21 cellular contexts compared by ENCODE assay signal in the genomic region with DNA sequence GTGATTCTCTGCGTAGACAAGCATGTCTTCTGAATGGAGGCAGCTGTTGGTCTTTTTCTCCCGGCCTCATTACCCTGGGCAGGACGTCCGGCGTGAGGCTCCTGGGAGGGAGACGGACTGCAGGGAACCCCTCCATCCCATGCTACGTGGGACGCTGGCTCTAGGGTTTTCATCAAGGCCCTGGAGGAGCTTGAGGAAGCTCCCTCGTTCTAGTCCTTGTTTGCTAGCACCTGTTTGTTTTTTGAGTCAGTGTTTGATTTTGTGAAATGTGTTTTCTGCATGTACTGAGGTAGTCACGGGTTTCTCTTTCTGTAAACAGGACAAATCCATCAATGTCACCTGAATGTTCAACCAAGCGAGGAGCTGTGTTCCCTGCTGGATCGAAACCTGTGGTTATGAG.
DNase-seq lines count a peak whose midpoint lies in the region; ATAC-seq, FAIRE-seq and TF ChIP-seq lines count a peak whose summit lies in the region.
"Had no signal": no experiment of that assay in that cellular context is flagged by ENCODE, and none has a peak within 500 bp of the region (broad histone marks: within the 10 kb centered on the region; RNA-seq: fewer than 3 reads in every experiment).

No MANE protein-coding gene starts in this region.

- intact Hi-C loops in HepG2 (cut with micrococcal nuclease; ENCODE audit: unreplicated experiment): no loop called here

- H3K4me1 Mint-ChIP-seq in GM23338: peaks cover 48% of the 10 kb centered on the region
- peaks cover 27% of the 10 kb centered on the region for H3K4me1 Mint-ChIP-seq in glutamatergic neuron (ENCODE audit: low read depth, unreplicated experiment)

- H3K4me1 ChIP-seq in GM23338 (ENCODE audit: insufficient read depth) (peaks cover 31% of the 10 kb centered on the region), HepG2 (ENCODE audit: insufficient read depth, low read length) (no peaks in the 10 kb centered on the region)

- H4K20me1 ChIP-seq in GM23338 (replicated peaks; ENCODE audit: insufficient read depth) (no peaks in the 10 kb centered on the region), HepG2 (ENCODE audit: insufficient read depth, low read length) (no peaks in the 10 kb centered on the region)

- H3K27me3 Mint-ChIP-seq in GM23338 (ENCODE audit: insufficient read depth, low read depth, poor library complexity) (peaks cover 4% of the 10 kb centered on the region), glutamatergic neuron (ENCODE audit: unreplicated experiment) (peaks cover 6% of the 10 kb centered on the region)

- peak; percentile 61 for DNase-seq in DMS53 (lab: John Stamatoyannopoulos, UW)
- DNase-seq in GM23338 (ENCODE audit: low spot score): no peak
- DNase-seq in RPMI8226: peak; percentile 9
- DNase-seq in HepG2 (ENCODE audit: low spot score): no peak
- no peak for DNase-seq in glutamatergic neuron
- DNase-seq in NCI-H1105 treated with DMSO at 0.1 percent for 48 hours (lab: John Stamatoyannopoulos, UW): no peak
- DNase-seq: AML-193, DND-41, GM23248, IMR-90, Karpas-422, MG63, NCI-H1048, NCI-H1436 treated with DMSO at 0.1 percent for 48 hours, NCI-H2029, NCI-H526 had no signal

- ATAC-seq in GM23338: no peak
- peak; percentile 16; the same call in 2 of the 3 replicates for ATAC-seq in HepG2
- no peak for ATAC-seq in GM21528 (IDR thresholded peaks at IDR 0.05; ENCODE audit: low FRiP score, unreplicated experiment)

- no peaks in the 10 kb centered on the region for H3F3A ChIP-seq in GM23338 (replicated peaks; ENCODE audit: low read depth)

- no peak overlapping the region for H3K9ac ChIP-seq in HepG2 (ENCODE audit: insufficient read depth, low read depth, low read length)
- H3K9ac ChIP-seq: GM23248 had no signal

- peak overlapping the region; percentile 0; the same call in 1 of the 2 replicates for H2AFZ ChIP-seq in GM23338
- no peak overlapping the region for H2AFZ ChIP-seq in HepG2 (ENCODE audit: low read length)
- H2AFZ ChIP-seq: GM23248, PC-9 had no signal

- H3K79me2 ChIP-seq in GM23338 (replicated peaks; ENCODE audit: insufficient read depth) (no peaks in the 10 kb centered on the region), HepG2 (ENCODE audit: insufficient read depth, low read length) (no peaks in the 10 kb centered on the region)

- POLR2A ChIA-PET in HepG2 (lab: Yijun Ruan, JAX): interaction anchor here (1.4 kb wide), 1 partner anchor 100 kb away, joined by 4 read pairs; a partner anchor contains a TSS

- no TSS peak for BruUV-seq in HepG2 (replicated peaks; lab: Mats Ljungman, UMichigan)

- no peaks in the 10 kb centered on the region for H3K36me3 ChIP-seq in GM23338 (ENCODE audit: insufficient read depth)
- no peaks in the 10 kb centered on the region for H3K36me3 ChIP-seq in HepG2 (replicated peaks in 1 of 2; ENCODE audit: control insufficient read depth in 1 of 2, insufficient read depth in 2 of 2, low read length in 2 of 2)
- H3K36me3 ChIP-seq: MG63, SJSA1 had no signal

- H3K9me2 ChIP-seq in GM23338 (ENCODE audit: insufficient read depth): no peaks in the 10 kb centered on the region

- TF ChIP-seq CTCF in GM23338 (conservative IDR thresholded peaks at IDR 0.05; ENCODE audit: low read depth in 2 of 2) (no peak), HepG2 (CRISPR knock-in tag; IDR thresholded peaks at IDR 0.05) (no peak), glutamatergic neuron (IDR thresholded peaks at IDR 0.05; ENCODE audit: partially characterized antibody, unreplicated experiment) (no peak)

- TF ChIP-seq EP300 in HepG2 (IDR thresholded peaks at IDR 0.05; ENCODE audit: low read depth in 2 of 2, low read length in 2 of 2) (no peak), HepG2 (CRISPR knock-in tag; IDR thresholded peaks at IDR 0.05; ENCODE audit: borderline replicate concordance) (no peak)

- H3K9me3 Mint-ChIP-seq in GM23338: no peaks in the 10 kb centered on the region
- H3K9me3 Mint-ChIP-seq in glutamatergic neuron (ENCODE audit: unreplicated experiment): peaks cover 3% of the 10 kb centered on the region
- H3K9me3 Mint-ChIP-seq: T-helper 1 cell treated with Interleukin-12 subunit alpha and Interleukin-12 subunit beta and Interleukin-4 antibody, amounts not matched to agents 30 μg/mL and 1 μg/mL, for 36 hours had no signal

- H3K27ac ChIP-seq in GM23338 (ENCODE audit: low read depth): no peak overlapping the region
- H3K27ac ChIP-seq in HepG2 (ENCODE audit: extremely low read length, insufficient read depth, low read length): no peak overlapping the region
- H3K27ac ChIP-seq: C4-2B, GM23248, PC-9, SJSA1 had no signal

- in situ Hi-C loops in HepG2 (cut with HindIII; ENCODE audit: extremely low pct_ligation_motif_present, low pct_unique_long_range_greater_than_20kb): no loop called here

- H3K27ac Mint-ChIP-seq in GM23338 (no peak overlapping the region), glutamatergic neuron (ENCODE audit: unreplicated experiment) (no peak overlapping the region)
- H3K27ac Mint-ChIP-seq: T-helper 1 cell treated with Interleukin-12 subunit alpha and Interleukin-12 subunit beta and Interleukin-4 antibody, amounts not matched to agents 30 μg/mL and 1 μg/mL, for 36 hours had no signal

- WGBS in HepG2 (ENCODE audit: low lambda C conversion rate): 5% methylated on average over 12 of the region's 12 CpGs

- H3K4me2 ChIP-seq in GM23338 (no peak overlapping the region), HepG2 (ENCODE audit: low read depth, low read length) (no peak overlapping the region)
- H3K4me2 ChIP-seq: PC-9 had no signal

- no peak for FAIRE-seq in HepG2 (lab: Jason Lieb, UNC)

- TF ChIP-seq POLR2A in HepG2 (IDR thresholded peaks at IDR 0.05; ENCODE audit: insufficient read depth in 1 of 2, low read depth in 2 of 2, low read length in 2 of 2): no peak

- H3K4me3 Mint-ChIP-seq in GM23338: no peak overlapping the region
- H3K4me3 Mint-ChIP-seq in glutamatergic neuron (ENCODE audit: unreplicated experiment): no peak overlapping the region
- H3K4me3 Mint-ChIP-seq: T-helper 1 cell treated with Interleukin-12 subunit alpha and Interleukin-12 subunit beta and Interleukin-4 antibody, amounts not matched to agents 30 μg/mL and 1 μg/mL, for 36 hours had no signal

- H3K9me3 ChIP-seq in HepG2 (ENCODE audit: low read length): no peaks in the 10 kb centered on the region
- H3K9me3 ChIP-seq: MG63, SJSA1 had no signal

- TF ChIP-seq RAD21 in HepG2 (CRISPR knock-in tag; IDR thresholded peaks at IDR 0.05): no peak

- CTCF ChIA-PET in HepG2 (lab: Yijun Ruan, JAX; ENCODE audit: low intra/inter-chr PET ratio, low total read pairs): no interaction called here

- no peak overlapping the region for H3K4me3 ChIP-seq in GM23338
- no peak overlapping the region for H3K4me3 ChIP-seq in HepG2 (replicated peaks in 1 of 3; ENCODE audit: insufficient read depth in 1 of 3, low read depth in 2 of 3, low read length in 3 of 3)
- H3K4me3 ChIP-seq: GM23248, MG63, PC-9, SJSA1 had no signal

- H3K36me3 Mint-ChIP-seq in GM23338 (ENCODE audit: low read depth) (no peaks in the 10 kb centered on the region; the same call in 2 of the 3 replicates), glutamatergic neuron (ENCODE audit: unreplicated experiment) (no peaks in the 10 kb centered on the region)

- H3K27me3 ChIP-seq in GM23338 (ENCODE audit: insufficient read depth) (no peaks in the 10 kb centered on the region), HepG2 (ENCODE audit: control insufficient read depth in 1 of 2, insufficient read depth in 2 of 2, low read length in 2 of 2) (peaks cover 7 to 78% of the 10 kb centered on the region in 2 experiments; a peak in 4 of 5 replicates)
- H3K27me3 ChIP-seq: MG63, SJSA1 had no signal

TF ChIP-seq in GM23338, 12 proteins besides CTCF, POLR2A, EP300 and RAD21 (continues in another document):
- no peak for TF ChIP-seq CREB1 (CRISPR knock-in tag; IDR thresholded peaks at IDR 0.05; ENCODE audit: low read depth)

TF ChIP-seq in HepG2, 621 proteins besides CTCF, POLR2A, EP300 and RAD21 (continues in another document):
- TF ChIP-seq ZNF292 (CRISPR knock-in tag; IDR thresholded peaks at IDR 0.05; ENCODE audit: borderline replicate concordance, low read depth) (no peak), HIVEP1 (CRISPR knock-in tag; IDR thresholded peaks at IDR 0.05) (no peak), ZNF501 (CRISPR knock-in tag; IDR thresholded peaks at IDR 0.05) (no peak), HDAC1 (CRISPR knock-in tag; IDR thresholded peaks at IDR 0.05) (no peak), FOXM1 (CRISPR knock-in tag; IDR thresholded peaks at IDR 0.05) (no peak), ZMAT3 (CRISPR knock-in tag; conservative IDR thresholded peaks at IDR 0.05) (no peak), SP1 (IDR thresholded peaks at IDR 0.05) (no peak), SP1 (CRISPR knock-in tag; IDR thresholded peaks at IDR 0.05) (no peak), MIXL1 (CRISPR knock-in tag; IDR thresholded peaks at IDR 0.05) (no peak), ZBTB42 (CRISPR knock-in tag; IDR thresholded peaks at IDR 0.05) (no peak), FOXA1 (IDR thresholded peaks at IDR 0.05) (no peak), FOXA1 (CRISPR knock-in tag; IDR thresholded peaks at IDR 0.05) (peak; percentile 29; the same call in 1 of the 2 replicates), NFIC (IDR thresholded peaks at IDR 0.05; ENCODE audit: low read length) (no peak), FOXP1 (IDR thresholded peaks at IDR 0.05) (peak; percentile 69), FOXP1 (CRISPR knock-in tag; IDR thresholded peaks at IDR 0.05) (peak; percentile 80), ZNF20 (CRISPR knock-in tag; IDR thresholded peaks at IDR 0.05) (no peak), ATF7 (IDR thresholded peaks at IDR 0.05) (no peak), ATF7 (CRISPR knock-in tag; IDR thresholded peaks at IDR 0.05) (no peak), ZNF775 (CRISPR knock-in tag; IDR thresholded peaks at IDR 0.05; ENCODE audit: borderline replicate concordance) (no peak), ZNF496 (CRISPR knock-in tag; IDR thresholded peaks at IDR 0.05; ENCODE audit: insufficient replicate concordance) (no peak), ZNF274 (CRISPR knock-in tag; IDR thresholded peaks at IDR 0.05) (no peak)
- TF ChIP-seq, protein P1, sequence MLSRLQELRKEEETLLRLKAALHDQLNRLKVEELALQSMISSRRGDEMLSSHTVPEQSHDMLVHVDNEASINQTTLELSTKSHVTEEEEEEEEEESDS (CRISPR knock-in tag; IDR thresholded peaks at IDR 0.05; ENCODE audit: borderline replicate concordance): no peak
- TF ChIP-seq, protein P2, sequence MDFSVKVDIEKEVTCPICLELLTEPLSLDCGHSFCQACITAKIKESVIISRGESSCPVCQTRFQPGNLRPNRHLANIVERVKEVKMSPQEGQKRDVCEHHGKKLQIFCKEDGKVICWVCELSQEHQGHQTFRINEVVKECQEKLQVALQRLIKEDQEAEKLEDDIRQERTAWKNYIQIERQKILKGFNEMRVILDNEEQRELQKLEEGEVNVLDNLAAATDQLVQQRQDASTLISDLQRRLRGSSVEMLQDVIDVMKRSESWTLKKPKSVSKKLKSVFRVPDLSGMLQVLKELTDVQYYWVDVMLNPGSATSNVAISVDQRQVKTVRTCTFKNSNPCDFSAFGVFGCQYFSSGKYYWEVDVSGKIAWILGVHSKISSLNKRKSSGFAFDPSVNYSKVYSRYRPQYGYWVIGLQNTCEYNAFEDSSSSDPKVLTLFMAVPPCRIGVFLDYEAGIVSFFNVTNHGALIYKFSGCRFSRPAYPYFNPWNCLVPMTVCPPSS (IDR thresholded peaks at IDR 0.05): no peak

Comparison
In these comparisons a context has a peak if more than half of its experiments do, and no peak if none do; other contexts are left out.
1. DNase-seq: peak in DMS53 (single experiment) and RPMI8226 (single experiment); none in GM23338 (single experiment), HepG2 (single experiment), glutamatergic neuron (single experiment) and NCI-H1105 treated with DMSO at 0.1 percent for 48 hours (single experiment).